1 cellular context compared by ENCODE assay signal in genomic region chr19:54998751-54999239, GRCh38.
TF ChIP-seq lines count a peak whose summit lies in the region.
"Not testable (repeated sequence)": the region's sequence is repeated elsewhere in the genome, so short reads cannot be mapped to it uniquely, and the experiment has no call there.

No MANE protein-coding gene starts in this region.

TF ChIP-seq in K562, 482 proteins besides CTCF, POLR2A, EP300 and RAD21 (continued from another document):
- TF ChIP-seq NR2C2 (CRISPR knock-in tag; IDR thresholded peaks at IDR 0.05), result not testable (repeated sequence)
- TF ChIP-seq NR2C2 (tag; IDR thresholded peaks at IDR 0.05), result peak; percentile 33; the same call in 1 of the 2 replicates
- TF ChIP-seq CBFA2T3 (IDR thresholded peaks at IDR 0.05), result peak; percentile 90
- TF ChIP-seq MAX (CRISPR knock-in tag; IDR thresholded peaks at IDR 0.05), result peak; percentile 72
- TF ChIP-seq VEZF1 (CRISPR knock-in tag; IDR thresholded peaks at IDR 0.05), result peak; percentile 60
- TF ChIP-seq MAZ (CRISPR knock-in tag; conservative IDR thresholded peaks at IDR 0.05 in 1 of 2, IDR thresholded peaks at IDR 0.05 in 1 of 2), result 0 out of 4 replicates have a peak, but pooled peaks of 1 of the 2 experiments have one; percentile 43
- TF ChIP-seq ZNF740 (CRISPR knock-in tag; IDR thresholded peaks at IDR 0.05), result peak; percentile 77; the same call in 1 of the 2 replicates
- TF ChIP-seq ZNF740 (tag; IDR thresholded peaks at IDR 0.05), result 0 out of 4 replicates have a peak, but pooled peaks of 1 of the 2 experiments have one; percentile 29
